In genomic region chr1:230105754-230106625, GRCh38 we compare ENCODE assay signal across 1 cellular context.
A peak's percentile ranks its signal among the peaks of the same experiment; 100 is the strongest.
TF ChIP-seq lines count a peak whose summit lies in the region.

No MANE protein-coding gene starts in this region.

TF ChIP-seq in HepG2, 621 proteins besides CTCF, POLR2A, EP300 and RAD21 (continued from another document and continues in another):
- TF ChIP-seq BRF2 (CRISPR knock-in tag; IDR thresholded peaks at IDR 0.05) (no peak), MIER2 (CRISPR knock-in tag; IDR thresholded peaks at IDR 0.05) (peak; percentile 55; the same call in 1 of the 2 replicates), STAG1 (CRISPR knock-in tag; IDR thresholded peaks at IDR 0.05) (0 out of 2 replicates have a peak, but pooled peaks have one; percentile 18), ZNF234 (CRISPR knock-in tag; conservative IDR thresholded peaks at IDR 0.05) (no peak), SP5 (CRISPR knock-in tag; IDR thresholded peaks at IDR 0.05; ENCODE audit: borderline replicate concordance, low read depth) (no peak), ZNF18 (CRISPR knock-in tag; IDR thresholded peaks at IDR 0.05; ENCODE audit: insufficient replicate concordance) (no peak), ZFP36 (IDR thresholded peaks at IDR 0.05; ENCODE audit: borderline replicate concordance, low read depth, low read length, partially characterized antibody) (no peak), DMTF1 (CRISPR knock-in tag; IDR thresholded peaks at IDR 0.05) (no peak), ZZZ3 (CRISPR knock-in tag; IDR thresholded peaks at IDR 0.05; ENCODE audit: borderline replicate concordance) (no peak), ZNF414 (CRISPR knock-in tag; IDR thresholded peaks at IDR 0.05) (peak; percentile 32; the same call in 1 of the 2 replicates), ZSCAN12 (CRISPR knock-in tag; IDR thresholded peaks at IDR 0.05) (no peak), ZBTB38 (CRISPR knock-in tag; IDR thresholded peaks at IDR 0.05) (no peak), DNMT3B (CRISPR knock-in tag; conservative IDR thresholded peaks at IDR 0.05) (no peak), ZNF841 (CRISPR knock-in tag; IDR thresholded peaks at IDR 0.05; ENCODE audit: borderline replicate concordance) (no peak), ZNF331 (CRISPR knock-in tag; IDR thresholded peaks at IDR 0.05) (peak; percentile 60; the same call in 1 of the 2 replicates), ONECUT2 (CRISPR knock-in tag; IDR thresholded peaks at IDR 0.05) (no peak), ZNF547 (CRISPR knock-in tag; IDR thresholded peaks at IDR 0.05) (no peak), NCOR1 (IDR thresholded peaks at IDR 0.05; ENCODE audit: borderline replicate concordance, low read length) (peak; percentile 82; the same call in 1 of the 2 replicates), ARHGAP35 (CRISPR knock-in tag; IDR thresholded peaks at IDR 0.05; ENCODE audit: borderline replicate concordance) (no peak), SUZ12 (IDR thresholded peaks at IDR 0.05; ENCODE audit: low read depth, low read length) (no peak), SOX6 (IDR thresholded peaks at IDR 0.05) (no peak), SOX6 (CRISPR knock-in tag; IDR thresholded peaks at IDR 0.05) (peak; percentile 93), ZNF768 (CRISPR knock-in tag; IDR thresholded peaks at IDR 0.05) (no peak), CERS6 (CRISPR knock-in tag; IDR thresholded peaks at IDR 0.05) (no peak), ZFYVE20 (CRISPR knock-in tag; IDR thresholded peaks at IDR 0.05; ENCODE audit: borderline replicate concordance, low read depth) (no peak), TMF1 (CRISPR knock-in tag; IDR thresholded peaks at IDR 0.05; ENCODE audit: low read depth) (no peak), ZNF281 (CRISPR knock-in tag; IDR thresholded peaks at IDR 0.05; ENCODE audit: borderline replicate concordance) (0 out of 2 replicates have a peak, but pooled peaks have one; percentile 9), DMAP1 (CRISPR knock-in tag; IDR thresholded peaks at IDR 0.05) (peak; percentile 84; the same call in 1 of the 2 replicates), NCOA2 (CRISPR knock-in tag; IDR thresholded peaks at IDR 0.05) (peak; percentile 82), ZBTB43 (CRISPR knock-in tag; conservative IDR thresholded peaks at IDR 0.05) (peak; percentile 77), ATF1 (CRISPR knock-in tag; IDR thresholded peaks at IDR 0.05) (no peak), MXD3 (CRISPR knock-in tag; IDR thresholded peaks at IDR 0.05) (no peak), PRDM10 (CRISPR knock-in tag; IDR thresholded peaks at IDR 0.05; ENCODE audit: low read depth) (no peak; the same call in 1 of the 2 replicates), CSRNP2 (CRISPR knock-in tag; conservative IDR thresholded peaks at IDR 0.05; ENCODE audit: low read depth) (no peak), ZNF225 (CRISPR knock-in tag; IDR thresholded peaks at IDR 0.05) (no peak), FOXK1 (CRISPR knock-in tag; IDR thresholded peaks at IDR 0.05; ENCODE audit: borderline replicate concordance, low read depth) (peak; percentile 78), ZNF460 (CRISPR knock-in tag; IDR thresholded peaks at IDR 0.05; ENCODE audit: borderline replicate concordance) (no peak; the same call in 1 of the 2 replicates), ZNF7 (CRISPR knock-in tag; IDR thresholded peaks at IDR 0.05) (no peak), ZNF724P (CRISPR knock-in tag; IDR thresholded peaks at IDR 0.05; ENCODE audit: borderline replicate concordance) (no peak), AHR (CRISPR knock-in tag; IDR thresholded peaks at IDR 0.05) (no peak), SMARCE1 (IDR thresholded peaks at IDR 0.05; ENCODE audit: borderline replicate concordance) (no peak), ZNF260 (CRISPR knock-in tag; IDR thresholded peaks at IDR 0.05; ENCODE audit: borderline replicate concordance, low read depth) (no peak), ZSCAN21 (CRISPR knock-in tag; IDR thresholded peaks at IDR 0.05; ENCODE audit: borderline replicate concordance) (no peak), AGO2 (optimal IDR thresholded peaks at IDR 0.05; ENCODE audit: low read depth, low read length) (no peak), SAFB2 (CRISPR knock-in tag; IDR thresholded peaks at IDR 0.05; ENCODE audit: borderline replicate concordance, low read depth) (no peak), ZNF570 (CRISPR knock-in tag; IDR thresholded peaks at IDR 0.05; ENCODE audit: borderline replicate concordance) (no peak), KDM5A (IDR thresholded peaks at IDR 0.05; ENCODE audit: borderline replicate concordance, low read length) (no peak), ZNF678 (CRISPR knock-in tag; IDR thresholded peaks at IDR 0.05) (no peak), ATF2 (CRISPR knock-in tag; IDR thresholded peaks at IDR 0.05) (peak; percentile 85; the same call in 1 of the 2 replicates)
